In genomic region chr13:21147827-21148226, GRCh38 we compare ENCODE assay signal across 22 cellular contexts. TPM values are rescaled to one million over a fixed set of nuclear protein-coding genes. Genes with fewer than 3 reads are reported as not detected.
DNase-seq lines count a peak whose midpoint lies in the region; ATAC-seq, FAIRE-seq and TF ChIP-seq lines count a peak whose summit lies in the region.
"Had no signal": no experiment of that assay in that cellular context is flagged by ENCODE, and none has a peak within 500 bp of the region (broad histone marks: within the 10 kb centered on the region; RNA-seq: fewer than 3 reads in every experiment).

No MANE protein-coding gene starts in this region.

- H3K9me2 ChIP-seq in PC-3 (replicated peaks; ENCODE audit: low read length): no peaks in the 10 kb centered on the region

- H3K36me3 ChIP-seq in CD8-positive, alpha-beta T cell (ENCODE audit: insufficient read depth, low read length): peaks cover 18% of the 10 kb centered on the region
- H3K36me3 ChIP-seq in endodermal cell (ENCODE audit: control insufficient read depth, insufficient read depth, low read length) (peaks cover 51% of the 10 kb centered on the region), pancreas (peaks cover 0 to 15% (median 2%) of the 10 kb centered on the region in 3 donors), PC-3 (ENCODE audit: low read depth, low read length) (peaks cover 31% of the 10 kb centered on the region)
- H3K36me3 ChIP-seq: breast epithelium had no signal

- no peak overlapping the region for H3K4me3 Mint-ChIP-seq in activated CD4-positive, alpha-beta T cell treated with anti-CD3 and anti-CD28 coated beads for 36 hours
- H3K4me3 Mint-ChIP-seq in CD8-positive, alpha-beta T cell: no peak overlapping the region
- peak overlapping the region; percentile 4 for H3K4me3 Mint-ChIP-seq in endodermal cell
- H3K4me3 Mint-ChIP-seq: activated B cell treated with CpG ODN at 0.5 μM for 24 hours; activated CD4-positive, alpha-beta memory T cell treated with anti-CD3 and anti-CD28 coated beads for 36 hours; B cell; naive B cell had no signal

- no peak for TF ChIP-seq CTCF in CD8-positive, alpha-beta T cell (IDR thresholded peaks at IDR 0.05)
- TF ChIP-seq CTCF in endodermal cell (conservative IDR thresholded peaks at IDR 0.05) (no peak), pancreas (IDR thresholded peaks at IDR 0.05) (no peak), PC-3 (conservative IDR thresholded peaks at IDR 0.05; ENCODE audit: low read depth, low read length) (no peak)

- POLR2A ChIA-PET in activated CD4-positive, alpha-beta T cell treated with anti-CD3 and anti-CD28 coated beads for 36 hours (lab: Charles Lee): interaction anchor here (1.1 kb wide), 1 partner anchor 28 kb away, joined by 3 read pairs; no protein-coding TSS in a partner anchor
- POLR2A ChIA-PET in CD8-positive, alpha-beta T cell (lab: Charles Lee): interaction anchor here (1.1 kb wide), 1 partner anchor 29 kb away, joined by 3 read pairs; the partner anchor contains the start of genes MRPL57 and SKA3
- POLR2A ChIA-PET in PC-3 (lab: Charles Lee; ENCODE audit: unreplicated experiment): no interaction called here

- peaks cover 28% of the 10 kb centered on the region for H3K4me1 Mint-ChIP-seq in activated CD4-positive, alpha-beta T cell treated with anti-CD3 and anti-CD28 coated beads for 36 hours
- H3K4me1 Mint-ChIP-seq in CD8-positive, alpha-beta T cell (ENCODE audit: low read depth): peaks cover 24% of the 10 kb centered on the region
- H3K4me1 Mint-ChIP-seq in endodermal cell: peaks cover 33% of the 10 kb centered on the region

- peaks cover 21% of the 10 kb centered on the region; the same call in 1 of the 2 replicates for H4K20me1 ChIP-seq in PC-3 (ENCODE audit: low read length)

- H3F3A ChIP-seq in PC-3 (ENCODE audit: low read length, unreplicated experiment): peaks cover 10% of the 10 kb centered on the region

- no peak overlapping the region for H3K4me2 ChIP-seq in PC-3 (ENCODE audit: low read length)

- peak overlapping the region; percentile 52 for H3K27ac Mint-ChIP-seq in activated CD4-positive, alpha-beta T cell treated with anti-CD3 and anti-CD28 coated beads for 36 hours
- peak overlapping the region; percentile 25 for H3K27ac Mint-ChIP-seq in CD8-positive, alpha-beta T cell
- peak overlapping the region; percentile 59 for H3K27ac Mint-ChIP-seq in endodermal cell
- H3K27ac Mint-ChIP-seq: activated B cell treated with CpG ODN at 0.5 μM for 24 hours; activated CD4-positive, alpha-beta memory T cell treated with anti-CD3 and anti-CD28 coated beads for 36 hours; B cell had no signal

- H3K36me3 Mint-ChIP-seq in activated CD4-positive, alpha-beta T cell treated with anti-CD3 and anti-CD28 coated beads for 36 hours (ENCODE audit: low read depth): peaks cover 32% of the 10 kb centered on the region
- peaks cover 51% of the 10 kb centered on the region for H3K36me3 Mint-ChIP-seq in CD8-positive, alpha-beta T cell
- peaks cover 41% of the 10 kb centered on the region for H3K36me3 Mint-ChIP-seq in endodermal cell (ENCODE audit: low read depth)

- H3K9me3 ChIP-seq in CD8-positive, alpha-beta T cell (ENCODE audit: low read length): no peaks in the 10 kb centered on the region
- H3K9me3 ChIP-seq in endodermal cell (ENCODE audit: control insufficient read depth, low read length): no peaks in the 10 kb centered on the region
- H3K9me3 ChIP-seq in pancreas: no peaks in the 10 kb centered on the region
- no peaks in the 10 kb centered on the region for H3K9me3 ChIP-seq in PC-3 (ENCODE audit: low read length)
- H3K9me3 ChIP-seq: breast epithelium, sigmoid colon had no signal

- CTCF ChIA-PET in activated CD4-positive, alpha-beta T cell treated with anti-CD3 and anti-CD28 coated beads for 36 hours (lab: Charles Lee): no interaction called here
- CTCF ChIA-PET in CD8-positive, alpha-beta T cell (lab: Charles Lee): no interaction called here
- CTCF ChIA-PET in PC-3 (lab: Charles Lee): no interaction called here

- intact Hi-C loops in activated CD4-positive, alpha-beta T cell treated with anti-CD3 and anti-CD28 coated beads for 36 hours (cut with DNase I, micrococcal nuclease): no loop called here
- intact Hi-C loops in CD8-positive, alpha-beta T cell (cut with DNase I, micrococcal nuclease): no loop called here
- intact Hi-C loops in pancreas (cut with DNase I): no loop called here
- intact Hi-C loops in PC-3 (cut with micrococcal nuclease): no loop called here

- WGBS in endodermal cell (ENCODE audit: insufficient coverage in 1 of 2, insufficient read length in 1 of 2), 2 experiments: 88 to 93% methylated on average over 4 of the region's 4 CpGs
- 77 to 80% methylated on average over 4 of the region's 4 CpGs for WGBS in pancreas, 2 donors

- no peak for FAIRE-seq in pancreas (lab: Jason Lieb, UNC)
- FAIRE-seq: A204.1, endothelial cell of umbilical vein had no signal

- H3K9ac ChIP-seq in endodermal cell (ENCODE audit: extremely low read depth, low read length, poor library complexity, severe bottlenecking) (no peak overlapping the region), PC-3 (ENCODE audit: low read length) (no peak overlapping the region)
- H3K9ac ChIP-seq: parathyroid adenoma had no signal

- ATAC-seq in activated CD4-positive, alpha-beta T cell treated with anti-CD3 and anti-CD28 coated beads for 36 hours: no peak
- peak; percentile 29 for ATAC-seq in CD8-positive, alpha-beta T cell
- no peak for ATAC-seq in pancreas
- ATAC-seq in PC-3: no peak
- ATAC-seq: left colon had no signal

- no peak overlapping the region for H3K4me3 ChIP-seq in CD8-positive, alpha-beta T cell (ENCODE audit: low read depth, low read length)
- H3K4me3 ChIP-seq in endodermal cell (ENCODE audit: low read length) (no peak overlapping the region), pancreas (no peak overlapping the region), PC-3 (ENCODE audit: low read length) (no peak overlapping the region)
- H3K4me3 ChIP-seq: breast epithelium, sigmoid colon had no signal

- no peaks in the 10 kb centered on the region for H3K27me3 ChIP-seq in CD8-positive, alpha-beta T cell (ENCODE audit: insufficient read depth, low read length)
- no peaks in the 10 kb centered on the region for H3K27me3 ChIP-seq in endodermal cell (ENCODE audit: control insufficient read depth, insufficient read depth, low read length, poor library complexity, severe bottlenecking)
- no peaks in the 10 kb centered on the region for H3K27me3 ChIP-seq in pancreas
- no peaks in the 10 kb centered on the region for H3K27me3 ChIP-seq in PC-3 (ENCODE audit: low read length)
- H3K27me3 ChIP-seq: breast epithelium, sigmoid colon had no signal

- DNase-seq in activated CD4-positive, alpha-beta T cell treated with anti-CD3 and anti-CD28 coated beads for 36 hours: no peak
- no peak for DNase-seq in activated CD4-positive, alpha-beta T cell treated with anti-CD3 and anti-CD28 coated beads for 48 hours
- no peak for DNase-seq in CD8-positive, alpha-beta T cell
- DNase-seq in NAMALWA (ENCODE audit: low spot score) (peak; percentile 26), endodermal cell (no peak), NCI-H82 (lab: John Stamatoyannopoulos, UW) (no peak), pancreas (no peak), PC-3 (no peak)
- DNase-seq: activated B cell treated with CpG ODN at 0.5 μM for 24 hours; activated CD4-positive, alpha-beta memory T cell treated with anti-CD3 and anti-CD28 coated beads for 36 hours; head of caudate nucleus; left colon; naive B cell; NCI-H1694; sigmoid colon; T1000 had no signal

- H2AFZ ChIP-seq in PC-3 (ENCODE audit: low read length): no peak overlapping the region
- H2AFZ ChIP-seq: parathyroid adenoma had no signal

- peaks cover 32% of the 10 kb centered on the region for H3K79me2 ChIP-seq in PC-3 (ENCODE audit: low read length)

- no TSS peak for BruUV-seq in PC-3 (replicated peaks; lab: Mats Ljungman, UMichigan)

- no peaks in the 10 kb centered on the region for H3K9me3 Mint-ChIP-seq in activated CD4-positive, alpha-beta T cell treated with anti-CD3 and anti-CD28 coated beads for 36 hours (ENCODE audit: low read depth)
- H3K9me3 Mint-ChIP-seq in CD8-positive, alpha-beta T cell: no peaks in the 10 kb centered on the region
- no peaks in the 10 kb centered on the region for H3K9me3 Mint-ChIP-seq in endodermal cell
- H3K9me3 Mint-ChIP-seq: activated B cell treated with CpG ODN at 0.5 μM for 24 hours; activated CD4-positive, alpha-beta memory T cell treated with anti-CD3 and anti-CD28 coated beads for 36 hours; naive B cell had no signal

- H3K27me3 Mint-ChIP-seq in activated CD4-positive, alpha-beta T cell treated with anti-CD3 and anti-CD28 coated beads for 36 hours: no peaks in the 10 kb centered on the region
- H3K27me3 Mint-ChIP-seq in CD8-positive, alpha-beta T cell (ENCODE audit: low read depth): no peaks in the 10 kb centered on the region
- no peaks in the 10 kb centered on the region for H3K27me3 Mint-ChIP-seq in endodermal cell (ENCODE audit: insufficient read depth)
- H3K27me3 Mint-ChIP-seq: activated B cell treated with CpG ODN at 0.5 μM for 24 hours; activated CD4-positive, alpha-beta memory T cell treated with anti-CD3 and anti-CD28 coated beads for 36 hours; B cell; naive B cell had no signal

- H3K27ac ChIP-seq in CD8-positive, alpha-beta T cell (ENCODE audit: low read depth, low read length): no peak overlapping the region
- H3K27ac ChIP-seq in endodermal cell (ENCODE audit: low read depth, low read length) (no peak overlapping the region), pancreas (no peak overlapping the region), PC-3 (ENCODE audit: low read length) (no peak overlapping the region)
- H3K27ac ChIP-seq: breast epithelium, parathyroid adenoma, sigmoid colon had no signal

- peaks cover 12% of the 10 kb centered on the region for H3K4me1 ChIP-seq in CD8-positive, alpha-beta T cell (ENCODE audit: insufficient read depth, low read length)
- H3K4me1 ChIP-seq in endodermal cell (ENCODE audit: control insufficient read depth, insufficient read depth, low read length) (peaks cover 13% of the 10 kb centered on the region), pancreas (peaks cover 0 to 5% (median 2%) of the 10 kb centered on the region in 3 donors), PC-3 (ENCODE audit: insufficient read depth, low read length) (peaks cover 4% of the 10 kb centered on the region)

RNA-seq across cellular contexts. Expression of gene SAP18, which starts 7.9 kb away (rescaled TPM):
- 100 to 1,000 TPM; 253 to 258 TPM for total RNA-seq in activated CD4-positive, alpha-beta T cell treated with anti-CD3 and anti-CD28 coated beads for 36 hours
- 100 to 1,000 TPM; 296 to 298 TPM for total RNA-seq in CD8-positive, alpha-beta T cell
- total RNA-seq in endodermal cell: 100 to 1,000 TPM; 248 to 294 TPM
- 178 TPM for polyA plus RNA-seq in endodermal cell (2013, experiment 1 of 2)
- polyA plus RNA-seq in endodermal cell (2013, experiment 2 of 2): 166 TPM
- total RNA-seq in pancreas: 100 to 1,000 TPM in 2 of 6 donors, 10 to 100 TPM in 4; 65.6 to 104 (median 94.0) TPM
- polyA plus RNA-seq in pancreas: 10 to 100 TPM; 47.9 to 59.5 TPM
- 54.8 and 83.8 TPM in 2 replicates for total RNA-seq in PC-3 (2014; rRNA removed)

RNA-seq across cellular contexts. Expression of gene SKA3, which starts 28.5 kb away (rescaled TPM):
- 10 to 100 TPM; 40.7 to 53.7 TPM for total RNA-seq in activated CD4-positive, alpha-beta T cell treated with anti-CD3 and anti-CD28 coated beads for 36 hours
- total RNA-seq in CD8-positive, alpha-beta T cell: under 1 TPM; 0.36 to 0.49 TPM
- total RNA-seq in endodermal cell (10 to 100 TPM; 24.1 to 35.3 TPM), pancreas (1 to 10 TPM in 2 of 6 donors, under 1 TPM in 3, not detected in 1; 0.34 to 1.2 (median 0.49) TPM), PC-3 (2014; rRNA removed) (29.0 and 32.4 TPM in 2 replicates)
- polyA plus RNA-seq in endodermal cell (2013, experiment 1 of 2): 32.6 TPM
- 32.8 TPM for polyA plus RNA-seq in endodermal cell (2013, experiment 2 of 2)
- under 1 TPM; 0.11 to 0.16 TPM for polyA plus RNA-seq in pancreas
- total RNA-seq: mesenteric fat pad had no signal

RNA-seq across cellular contexts. Expression of gene MRPL57, which starts 28.6 kb away (rescaled TPM):
- total RNA-seq in activated CD4-positive, alpha-beta T cell treated with anti-CD3 and anti-CD28 coated beads for 36 hours: 10 to 100 TPM; 18.6 to 23.0 TPM
- 10 to 100 TPM in 1 of 2 experiments, 1 to 10 TPM in 1; 9.8 to 11.1 TPM for total RNA-seq in CD8-positive, alpha-beta T cell
- total RNA-seq in endodermal cell (10 to 100 TPM; 22.2 to 22.9 TPM), pancreas (10 to 100 TPM in 1 of 6 donors, 1 to 10 TPM in 5; 5.6 to 10.0 (median 7.5) TPM), PC-3 (2014; rRNA removed) (56.4 and 92.3 TPM in 2 replicates)
- polyA plus RNA-seq in endodermal cell (2013, experiment 1 of 2): 23.6 TPM
- polyA plus RNA-seq in endodermal cell (2013, experiment 2 of 2): 21.6 TPM
- polyA plus RNA-seq in pancreas: 10 to 100 TPM; 12.8 to 20.1 TPM

Comparison
In these comparisons a context has a peak if more than half of its experiments do, and no peak if none do; other contexts are left out.
1. RNA of gene SKA3, which starts 28.5 kb away (total RNA-seq): 40.7 to 53.7 TPM in activated CD4-positive, alpha-beta T cell treated with anti-CD3 and anti-CD28 coated beads for 36 hours, 24.1 to 35.3 TPM in endodermal cell and 29.0 to 32.4 TPM in PC-3; 0.34 to 1.2 TPM in pancreas and 0.36 to 0.49 TPM in CD8-positive, alpha-beta T cell; every median in the first group is over 10 times any median in the second.
2. Peak in every context shown above with its lines, with median percentiles within 50 percentile points of each other: H3K27ac Mint-ChIP-seq.